In the genomic region with DNA sequence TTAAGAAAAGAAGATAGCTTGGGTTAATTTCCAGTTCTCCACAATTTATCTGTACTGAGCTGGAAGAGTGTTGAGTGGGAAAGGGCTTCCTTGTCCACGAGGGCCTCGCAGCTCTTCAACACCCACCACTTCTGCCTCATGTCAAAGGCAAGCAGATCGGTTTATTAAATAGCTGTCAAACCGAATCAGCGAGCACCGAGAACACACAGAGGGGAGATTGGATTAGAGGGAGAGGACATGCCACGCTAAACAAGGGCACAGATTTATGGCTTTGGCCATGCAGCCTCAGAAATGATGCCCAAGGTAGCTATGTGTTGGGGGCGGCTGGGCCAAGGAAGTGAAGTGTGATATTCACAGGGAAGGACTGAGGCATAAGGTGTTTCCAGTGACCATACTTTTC, we compare ENCODE assay signal across 32 cellular contexts.
"Had no signal": no experiment of that assay in that cellular context is flagged by ENCODE, and none has a peak within 500 bp of the region (broad histone marks: within the 10 kb centered on the region; RNA-seq: fewer than 3 reads in every experiment).

No MANE protein-coding gene starts in this region.

- H3K4me1 ChIP-seq: parathyroid adenoma, psoas muscle, right lobe of liver, sigmoid colon, spleen, suprapubic skin, testis, tibial artery, transverse colon, upper lobe of right lung, vagina had no signal

- H3K79me2 ChIP-seq: parathyroid adenoma had no signal

- H3K9me3 Mint-ChIP-seq: natural killer cell; nephron; neural progenitor cell; stimulated activated memory B cell treated with anti-CD40 and anti-IgM and Interleukin-4, amounts not matched to agents 10 μg/mL and 1 μg/mL and 100 μg/mL, for 72 hours; stimulated activated naive CD8-positive, alpha-beta T cell treated with anti-CD3 and anti-CD28 coated beads, Interleukin-15, amount 100 ng/mL, for 72 hours; type B pancreatic cell had no signal

- ATAC-seq: naive thymus-derived CD4-positive, alpha-beta T cell; natural killer cell; psoas muscle; right cardiac atrium; right lobe of liver; stimulated activated memory B cell treated with anti-CD40 and anti-IgM and Interleukin-4, amounts not matched to agents 10 μg/mL and 1 μg/mL and 100 μg/mL, for 72 hours; stimulated activated naive CD8-positive, alpha-beta T cell treated with anti-CD3 and anti-CD28 coated beads, Interleukin-15, amount 100 ng/mL, for 72 hours; stimulated activated naive CD8-positive, alpha-beta T cell treated with anti-CD3 and anti-CD28 coated beads, Interleukin-15, Interleukin-2, amounts not matched to agents 100 U/mL and 50 U/mL, for 24 hours; upper lobe of right lung had no signal

- H2AFZ ChIP-seq: neural progenitor cell, parathyroid adenoma had no signal

- H3K9me3 ChIP-seq: ovary, psoas muscle, right lobe of liver, sigmoid colon, spleen, suprapubic skin, testis, tibial artery, transverse colon, upper lobe of right lung, vagina had no signal

- H3K9ac ChIP-seq: neural progenitor cell, parathyroid adenoma had no signal

- H3K4me2 ChIP-seq: neural progenitor cell had no signal

- H3K27me3 Mint-ChIP-seq: stimulated activated naive CD8-positive, alpha-beta T cell treated with anti-CD3 and anti-CD28 coated beads, Interleukin-15, amount 100 ng/mL, for 72 hours; type B pancreatic cell had no signal

- H3K27me3 ChIP-seq: neural progenitor cell, ovary, right lobe of liver, sigmoid colon, suprapubic skin, testis, tibial artery, transverse colon, upper lobe of right lung, vagina had no signal

- DNase-seq: naive thymus-derived CD4-positive, alpha-beta T cell; natural killer cell; occipital lobe; ovary; posterior cingulate gyrus; psoas muscle; right cardiac atrium; right lobe of liver; sigmoid colon; small intestine; spleen; stimulated activated CD4-positive, alpha-beta T cell treated with anti-CD3 and anti-CD28 coated beads, Interleukin-12 subunit alpha, Interleukin-12 subunit beta, amount 100 ng/mL, for 4 hours; stimulated activated CD4-positive, alpha-beta T cell treated with anti-CD3 and anti-CD28 coated beads, Interleukin-1b, Interleukin-23, amount 100 ng/mL, for 48 hours; stimulated activated CD4-positive, alpha-beta T cell treated with anti-CD3 and anti-CD28 coated beads, Interleukin-4, amount 100 ng/mL, for 1 hour; stimulated activated CD4-positive, alpha-beta T cell treated with anti-CD3 and anti-CD28 coated beads, Interleukin-4, amount 100 ng/mL, for 4 hours; stimulated activated CD8-positive, alpha-beta memory T cell treated with anti-CD3 and anti-CD28 coated beads, Interleukin-4, amount 100 ng/mL, for 48 hours; stimulated activated naive CD4-positive, alpha-beta T cell; stimulated activated naive CD8-positive, alpha-beta T cell treated with anti-CD3 and anti-CD28 coated beads, Interleukin-15, amount 100 ng/mL, for 72 hours; stimulated activated naive CD8-positive, alpha-beta T cell treated with anti-CD3 and anti-CD28 coated beads, Interleukin-15, Interleukin-2, amounts not matched to agents 100 U/mL and 50 U/mL, for 24 hours; substantia nigra; testis; tibial artery; transverse colon; upper lobe of right lung had no signal

- H3K27ac Mint-ChIP-seq: naive thymus-derived CD4-positive, alpha-beta T cell; natural killer cell; nephron; neural progenitor cell; progenitor cell of endocrine pancreas; stimulated activated memory B cell treated with anti-CD40 and anti-IgM and Interleukin-4, amounts not matched to agents 10 μg/mL and 1 μg/mL and 100 μg/mL, for 72 hours; stimulated activated naive CD8-positive, alpha-beta T cell treated with anti-CD3 and anti-CD28 coated beads, Interleukin-15, amount 100 ng/mL, for 72 hours; type B pancreatic cell had no signal

- H3K4me1 Mint-ChIP-seq: naive thymus-derived CD4-positive, alpha-beta T cell; natural killer cell; stimulated activated memory B cell treated with anti-CD40 and anti-IgM and Interleukin-4, amounts not matched to agents 10 μg/mL and 1 μg/mL and 100 μg/mL, for 72 hours; stimulated activated naive CD8-positive, alpha-beta T cell treated with anti-CD3 and anti-CD28 coated beads, Interleukin-15, amount 100 ng/mL, for 72 hours had no signal

- H3K36me3 ChIP-seq: neural progenitor cell, ovary, right lobe of liver, sigmoid colon, spleen, suprapubic skin, tibial artery, transverse colon, upper lobe of right lung, vagina had no signal

- H3K4me3 Mint-ChIP-seq: naive thymus-derived CD4-positive, alpha-beta T cell; natural killer cell; nephron; neural progenitor cell; stimulated activated memory B cell treated with anti-CD40 and anti-IgM and Interleukin-4, amounts not matched to agents 10 μg/mL and 1 μg/mL and 100 μg/mL, for 72 hours; stimulated activated naive CD8-positive, alpha-beta T cell treated with anti-CD3 and anti-CD28 coated beads, Interleukin-15, amount 100 ng/mL, for 72 hours; type B pancreatic cell had no signal

- H3K27ac ChIP-seq: neural progenitor cell, ovary, parathyroid adenoma, psoas muscle, right lobe of liver, sigmoid colon, spleen, suprapubic skin, testis, tibial artery, transverse colon, upper lobe of right lung, vagina had no signal

- H3K36me3 Mint-ChIP-seq: naive thymus-derived CD4-positive, alpha-beta T cell; natural killer cell; neural progenitor cell; stimulated activated memory B cell treated with anti-CD40 and anti-IgM and Interleukin-4, amounts not matched to agents 10 μg/mL and 1 μg/mL and 100 μg/mL, for 72 hours; type B pancreatic cell had no signal

- H3K4me3 ChIP-seq: neural progenitor cell, ovary, psoas muscle, right lobe of liver, sigmoid colon, spleen, suprapubic skin, testis, tibial artery, transverse colon, upper lobe of right lung, vagina had no signal
